Comparison of ENCODE assay signal across 8 cellular contexts in genomic region chr15:49154799-49155109, GRCh38. TPM values are rescaled to one million over a fixed set of nuclear protein-coding genes. Genes with fewer than 3 reads are reported as not detected.
A peak's percentile ranks its signal among the peaks of the same experiment; 100 is the strongest.
DNase-seq lines count a peak whose midpoint lies in the region; ATAC-seq and TF ChIP-seq lines count a peak whose summit lies in the region.

No MANE protein-coding gene starts in this region.

- H3K23ac ChIP-seq in mesendoderm (ENCODE audit: low read length): no peak overlapping the region

- no peaks in the 10 kb centered on the region for H3K79me1 ChIP-seq in mesendoderm (ENCODE audit: low read length)

- H3K18ac ChIP-seq in mesendoderm (ENCODE audit: low read length): no peak overlapping the region

- H3K4ac ChIP-seq in mesendoderm (ENCODE audit: low read depth, low read length): peak overlapping the region; percentile 38

- no peak overlapping the region for H2BK15ac ChIP-seq in mesendoderm (replicated peaks; ENCODE audit: low read depth)

- no peak overlapping the region for H2AK5ac ChIP-seq in mesendoderm (ENCODE audit: low read length)

- DNase-seq in astrocyte of the spinal cord (ENCODE audit: low read depth, low spot score) (no peak), mesendoderm (no peak), superior temporal gyrus (ENCODE audit: extremely low spot score) (no peak), COLO668 (lab: John Stamatoyannopoulos, UW; ENCODE audit: unreplicated experiment) (no peak), DMS153 treated with DMSO at 0.1 percent for 48 hours (lab: John Stamatoyannopoulos, UW; ENCODE audit: unreplicated experiment) (no peak)

- ATAC-seq in HG03060 (IDR thresholded peaks at IDR 0.05; ENCODE audit: low read depth, unreplicated experiment): peak; percentile 2
- ATAC-seq in HG03045 (IDR thresholded peaks at IDR 0.05; ENCODE audit: unreplicated experiment): no peak

- TF ChIP-seq CTCF in C4-2B (conservative IDR thresholded peaks at IDR 0.05): no peak
- TF ChIP-seq CTCF in astrocyte of the spinal cord (IDR thresholded peaks at IDR 0.05; ENCODE audit: low read depth, low read length): no peak

- H3K36me3 ChIP-seq in mesendoderm (ENCODE audit: control insufficient read depth, insufficient read depth, low read length): no peaks in the 10 kb centered on the region

- no peak overlapping the region for H4K8ac ChIP-seq in mesendoderm (ENCODE audit: low read depth, low read length)

- peak overlapping the region; percentile 92 for H3K9ac ChIP-seq in mesendoderm (ENCODE audit: low read length)

- H2BK120ac ChIP-seq in mesendoderm (ENCODE audit: low read depth, low read length): no peak overlapping the region

- H3K27ac ChIP-seq in C4-2B: peak overlapping the region; percentile 86
- no peak overlapping the region for H3K27ac ChIP-seq in mesendoderm (ENCODE audit: low read depth, low read length)

- H3K4me3 ChIP-seq in astrocyte of the spinal cord (ENCODE audit: low read depth, low read length) (peak overlapping the region; percentile 100), mesendoderm (ENCODE audit: low read length) (peak overlapping the region; percentile 89)

- peaks cover 38% of the 10 kb centered on the region for H3K79me2 ChIP-seq in mesendoderm (ENCODE audit: control insufficient read depth, insufficient read depth, low read length)

- H3K27me3 ChIP-seq in mesendoderm (ENCODE audit: insufficient read depth, low read length, poor library complexity): no peaks in the 10 kb centered on the region

- H2BK5ac ChIP-seq in mesendoderm (ENCODE audit: low read length): no peak overlapping the region

- H3K4me2 ChIP-seq in mesendoderm (ENCODE audit: low read length): peak overlapping the region; percentile 63

- no peaks in the 10 kb centered on the region for H3K4me1 ChIP-seq in mesendoderm (ENCODE audit: control insufficient read depth, low read depth, low read length)

- WGBS in mesendoderm (ENCODE audit: extremely low coverage, insufficient coverage, low lambda C conversion rate): no CpG with 5 or more reads among the region's 7 CpGs

- H4K5ac ChIP-seq in mesendoderm (ENCODE audit: low read length): no peak overlapping the region

- peak overlapping the region; percentile 89 for H3K56ac ChIP-seq in mesendoderm (ENCODE audit: low read length)

- in situ Hi-C loops in astrocyte of the spinal cord (cut with HindIII; ENCODE audit: low sequenced_read_pairs): no loop called here

RNA-seq across cellular contexts. Expression of gene COPS2, which starts 0.6 kb away (rescaled TPM):
- 80.3 TPM for polyA plus RNA-seq in mesendoderm (2013, experiment 1 of 2)
- 77.7 TPM for polyA plus RNA-seq in mesendoderm (2013, experiment 2 of 2)

RNA-seq across cellular contexts. Expression of gene GALK2, which starts 15.3 kb away (rescaled TPM):
- 8.0 TPM for polyA plus RNA-seq in mesendoderm (2013, experiment 1 of 2)
- polyA plus RNA-seq in mesendoderm (2013, experiment 2 of 2): 7.8 TPM
